11 cellular contexts compared by ENCODE assay signal in genomic region chr19:42601811-42602443, GRCh38. TPM values are rescaled to one million over a fixed set of nuclear protein-coding genes. Genes with fewer than 3 reads are reported as not detected.
A peak's percentile ranks its signal among the peaks of the same experiment; 100 is the strongest.
DNase-seq lines count a peak whose midpoint lies in the region; ATAC-seq, FAIRE-seq and TF ChIP-seq lines count a peak whose summit lies in the region.
"Had no signal": no experiment of that assay in that cellular context is flagged by ENCODE, and none has a peak within 500 bp of the region (broad histone marks: within the 10 kb centered on the region; RNA-seq: fewer than 3 reads in every experiment).

No MANE protein-coding gene starts in this region.

- H3K4me1 ChIP-seq in HepG2 (ENCODE audit: insufficient read depth, low read length) (no peaks in the 10 kb centered on the region), tibial artery (peaks cover 0 to 5% (median 0%) of the 10 kb centered on the region in 4 donors)

- no peak for TF ChIP-seq POLR2A in HepG2 (IDR thresholded peaks at IDR 0.05; ENCODE audit: insufficient read depth in 1 of 2, low read depth in 2 of 2, low read length in 2 of 2)

- no peak overlapping the region for H2AFZ ChIP-seq in HepG2 (ENCODE audit: low read length)

- H3K9ac ChIP-seq in HepG2 (ENCODE audit: insufficient read depth, low read depth, low read length): no peak overlapping the region

- no peak overlapping the region for H3K4me3 Mint-ChIP-seq in activated T-helper 1 cell treated with anti-CD3 and anti-CD28 coated beads, Interleukin-12 subunit alpha, Interleukin-12 subunit beta, Interleukin-2, Interleukin-4 antibody, amounts not matched to agents 30 ng/mL and 10 ng/mL and 1 ng/mL, durations not matched to agents 14 hours and 24 hours and 36 hours

- CTCF ChIA-PET in HepG2 (lab: Yijun Ruan, JAX; ENCODE audit: low intra/inter-chr PET ratio, low total read pairs): no interaction called here

- H4K20me1 ChIP-seq in HepG2 (ENCODE audit: insufficient read depth, low read length): no peaks in the 10 kb centered on the region

- intact Hi-C loops in activated T-helper 1 cell treated with anti-CD3 and anti-CD28 coated beads, Interleukin-12 subunit alpha, Interleukin-12 subunit beta, Interleukin-2, Interleukin-4 antibody, amounts not matched to agents 30 ng/mL and 10 ng/mL and 1 ng/mL, durations not matched to agents 14 hours and 24 hours and 36 hours (cut with micrococcal nuclease): no loop called here
- intact Hi-C loops in HepG2 (cut with micrococcal nuclease; ENCODE audit: unreplicated experiment): no loop called here
- intact Hi-C loops in tibial artery (cut with DNase I; ENCODE audit: low total_unique reads): no loop called here

- in situ Hi-C loops in KBM-7 (cut with MboI; ENCODE audit: low pct_unique_long_range_greater_than_20kb, low sequenced_read_pairs) (no loop called here), HepG2 (cut with HindIII; ENCODE audit: extremely low pct_ligation_motif_present, low pct_unique_long_range_greater_than_20kb) (no loop called here)

- no peaks in the 10 kb centered on the region for H3K4me1 Mint-ChIP-seq in activated T-helper 1 cell treated with anti-CD3 and anti-CD28 coated beads, Interleukin-12 subunit alpha, Interleukin-12 subunit beta, Interleukin-2, Interleukin-4 antibody, amounts not matched to agents 30 ng/mL and 10 ng/mL and 1 ng/mL, durations not matched to agents 14 hours and 24 hours and 36 hours (ENCODE audit: low read depth)

- TF ChIP-seq EP300 in HepG2 (IDR thresholded peaks at IDR 0.05; ENCODE audit: low read depth in 2 of 2, low read length in 2 of 2) (no peak), HepG2 (CRISPR knock-in tag; IDR thresholded peaks at IDR 0.05; ENCODE audit: borderline replicate concordance) (no peak)

- H3K4me3 ChIP-seq in GM12865 (ENCODE audit: low read depth, low read length): no peak overlapping the region
- H3K4me3 ChIP-seq in HepG2 (replicated peaks in 1 of 3; ENCODE audit: insufficient read depth in 1 of 3, low read depth in 2 of 3, low read length in 3 of 3): no peak overlapping the region
- H3K4me3 ChIP-seq in tibial artery: no peak overlapping the region

- 0% methylated on average over 3 of the region's 5 CpGs for WGBS in HepG2 (ENCODE audit: low lambda C conversion rate)

- ATAC-seq in HepG2: peak; percentile 41; the same call in 2 of the 3 replicates

- DNase-seq in GM12865 (ENCODE audit: low read depth) (peak; percentile 25), KBM-7 (peak; percentile 32), HepG2 (ENCODE audit: low spot score) (peak; percentile 9), 8988T (no peak), GOT3 (lab: John Stamatoyannopoulos, UW) (no peak), medulla oblongata (ENCODE audit: extremely low spot score) (no peak), tibial artery (no peak)
- peak; percentile 14 for DNase-seq in activated T-helper 1 cell treated with anti-CD3 and anti-CD28 coated beads, Interleukin-12 subunit alpha, Interleukin-12 subunit beta, Interleukin-2, Interleukin-4 antibody, amounts not matched to agents 30 ng/mL and 10 ng/mL and 1 ng/mL, durations not matched to agents 14 hours and 24 hours and 36 hours (ENCODE audit: low spot score)
- DNase-seq: central memory CD4-positive, alpha-beta T cell; T-helper 1 cell had no signal

- no peak for TF ChIP-seq RAD21 in HepG2 (CRISPR knock-in tag; IDR thresholded peaks at IDR 0.05)

- H3K9me3 ChIP-seq in HepG2 (ENCODE audit: low read length): no peaks in the 10 kb centered on the region
- no peaks in the 10 kb centered on the region for H3K9me3 ChIP-seq in tibial artery

- BruUV-seq in HepG2 (replicated peaks; lab: Mats Ljungman, UMichigan): no TSS peak

- FAIRE-seq in HepG2 (lab: Jason Lieb, UNC): no peak

- no peak overlapping the region for H3K4me2 ChIP-seq in HepG2 (ENCODE audit: low read depth, low read length)

- TF ChIP-seq CTCF in GM12865 (IDR thresholded peaks at IDR 0.05; ENCODE audit: insufficient read depth, low read depth, low read length, missing control alignments) (no peak), HepG2 (CRISPR knock-in tag; IDR thresholded peaks at IDR 0.05) (no peak), tibial artery (IDR thresholded peaks at IDR 0.05) (no peak)

- H3K36me3 ChIP-seq in HepG2 (replicated peaks in 1 of 2; ENCODE audit: control insufficient read depth in 1 of 2, insufficient read depth in 2 of 2, low read length in 2 of 2) (no peaks in the 10 kb centered on the region), tibial artery (no peaks in the 10 kb centered on the region)

- no peak overlapping the region for H3K27ac Mint-ChIP-seq in activated T-helper 1 cell treated with anti-CD3 and anti-CD28 coated beads, Interleukin-12 subunit alpha, Interleukin-12 subunit beta, Interleukin-2, Interleukin-4 antibody, amounts not matched to agents 30 ng/mL and 10 ng/mL and 1 ng/mL, durations not matched to agents 14 hours and 24 hours and 36 hours

- H3K27ac ChIP-seq in HepG2 (ENCODE audit: extremely low read length, insufficient read depth, low read length) (no peak overlapping the region), tibial artery (no peak overlapping the region)

- no peaks in the 10 kb centered on the region for H3K79me2 ChIP-seq in HepG2 (ENCODE audit: insufficient read depth, low read length)

- POLR2A ChIA-PET in HepG2 (lab: Yijun Ruan, JAX): no interaction called here

- no peaks in the 10 kb centered on the region for H3K9me3 Mint-ChIP-seq in activated T-helper 1 cell treated with anti-CD3 and anti-CD28 coated beads, Interleukin-12 subunit alpha, Interleukin-12 subunit beta, Interleukin-2, Interleukin-4 antibody, amounts not matched to agents 30 ng/mL and 10 ng/mL and 1 ng/mL, durations not matched to agents 14 hours and 24 hours and 36 hours

- no peaks in the 10 kb centered on the region for H3K36me3 Mint-ChIP-seq in activated T-helper 1 cell treated with anti-CD3 and anti-CD28 coated beads, Interleukin-12 subunit alpha, Interleukin-12 subunit beta, Interleukin-2, Interleukin-4 antibody, amounts not matched to agents 30 ng/mL and 10 ng/mL and 1 ng/mL, durations not matched to agents 14 hours and 24 hours and 36 hours (ENCODE audit: low read depth)

- H3K27me3 ChIP-seq in HepG2 (ENCODE audit: control insufficient read depth in 1 of 2, insufficient read depth in 2 of 2, low read length in 2 of 2): no peaks in the 10 kb centered on the region; a peak in 1 of 5 replicates
- peaks cover 0 to 4% of the 10 kb centered on the region in 2 donors for H3K27me3 ChIP-seq in tibial artery

- peaks cover 16% of the 10 kb centered on the region for H3K27me3 Mint-ChIP-seq in activated T-helper 1 cell treated with anti-CD3 and anti-CD28 coated beads, Interleukin-12 subunit alpha, Interleukin-12 subunit beta, Interleukin-2, Interleukin-4 antibody, amounts not matched to agents 30 ng/mL and 10 ng/mL and 1 ng/mL, durations not matched to agents 14 hours and 24 hours and 36 hours (ENCODE audit: insufficient read depth)

TF ChIP-seq in HepG2, 621 proteins besides CTCF, POLR2A, EP300 and RAD21 (continues in another document):
- TF ChIP-seq ZNF83 (CRISPR knock-in tag; IDR thresholded peaks at IDR 0.05; ENCODE audit: borderline replicate concordance) (no peak), MXD1 (CRISPR knock-in tag; IDR thresholded peaks at IDR 0.05) (0 out of 2 replicates have a peak, but pooled peaks have one; percentile 21), MIER2 (CRISPR knock-in tag; IDR thresholded peaks at IDR 0.05) (peak; percentile 97), LCORL (IDR thresholded peaks at IDR 0.05) (no peak), LCORL (CRISPR knock-in tag; IDR thresholded peaks at IDR 0.05) (no peak), CEBPG (CRISPR knock-in tag; IDR thresholded peaks at IDR 0.05) (no peak), ZC3H13 (CRISPR knock-in tag; IDR thresholded peaks at IDR 0.05) (no peak), SMYD3 (CRISPR knock-in tag; IDR thresholded peaks at IDR 0.05) (no peak), ATRX (CRISPR knock-in tag; IDR thresholded peaks at IDR 0.05; ENCODE audit: borderline replicate concordance) (no peak), NCOR1 (IDR thresholded peaks at IDR 0.05; ENCODE audit: borderline replicate concordance, low read length) (no peak)

RNA-seq across cellular contexts. Expression of gene CEACAM8, which starts 7.2 kb away (rescaled TPM):
- not detected in 2 replicates for total RNA-seq in activated T-helper 1 cell treated with anti-CD3 and anti-CD28 coated beads, Interleukin-12 subunit alpha, Interleukin-12 subunit beta, Interleukin-2, Interleukin-4 antibody, amounts not matched to agents 30 ng/mL and 10 ng/mL and 1 ng/mL, durations not matched to agents 14 hours and 24 hours and 36 hours
- total RNA-seq in HepG2 (2016; rRNA removed; fragmentation: Illumina TruSeq; extraction: Trizol): not detected in 2 replicates
- not detected in 2 replicates for total RNA-seq in HepG2 (2016; cell fraction: cytosol; rRNA removed; fragmentation: Illumina TruSeq; extraction: Trizol; ENCODE audit: low read depth)
- total RNA-seq in HepG2 (2016; cell fraction: insoluble cytoplasmic fraction; rRNA removed; fragmentation: Illumina TruSeq; extraction: Trizol): not detected in 2 replicates
- not detected in 2 replicates for total RNA-seq in HepG2 (2016; cell fraction: membrane; rRNA removed; fragmentation: Illumina TruSeq; extraction: Trizol)
- total RNA-seq in HepG2 (2016; cell fraction: nucleus; rRNA removed; fragmentation: Illumina TruSeq; extraction: Trizol): not detected in 2 replicates
- not detected in 2 replicates for polyA plus RNA-seq in HepG2 (2011; rRNA removed)
- polyA plus RNA-seq in HepG2 (2011; cell fraction: cytosol; rRNA removed): not detected in 2 replicates
- not detected in 2 replicates for polyA plus RNA-seq in HepG2 (2011; cell fraction: nucleus; rRNA removed)
- polyA plus RNA-seq in HepG2 (2012): not detected in 2 replicates
- polyA plus RNA-seq in HepG2 (2016; cell fraction: cytosol; fragmentation: Illumina TruSeq; extraction: Trizol; ENCODE audit: low read depth): not detected in 2 replicates
- polyA plus RNA-seq in HepG2 (2016; cell fraction: insoluble cytoplasmic fraction; fragmentation: Illumina TruSeq; extraction: Trizol; ENCODE audit: low read depth): not detected in 2 replicates
- not detected in 2 replicates for polyA plus RNA-seq in HepG2 (2016; cell fraction: membrane; fragmentation: Illumina TruSeq; extraction: Trizol; ENCODE audit: low read depth)
- not detected in 2 replicates for polyA plus RNA-seq in HepG2 (2016; cell fraction: nucleus; fragmentation: Illumina TruSeq; extraction: Trizol; ENCODE audit: insufficient read depth, low read depth)
- polyA minus RNA-seq in HepG2 (2011; rRNA and poly(A)+ RNA removed; ENCODE audit: low replicate concordance): not detected in 2 replicates
- polyA minus RNA-seq in HepG2 (2011; cell fraction: cytosol; rRNA and poly(A)+ RNA removed): not detected in 2 replicates
- not detected in 2 replicates for polyA minus RNA-seq in HepG2 (2011; cell fraction: nucleus; rRNA and poly(A)+ RNA removed)
- total RNA-seq: mononuclear cell had no signal

Comparison
In these comparisons a context has a peak if more than half of its experiments do, and no peak if none do; other contexts are left out.
1. DNase-seq: peak in GM12865 (single experiment), KBM-7 (single experiment), activated T-helper 1 cell treated with anti-CD3 and anti-CD28 coated beads, Interleukin-12 subunit alpha, Interleukin-12 subunit beta, Interleukin-2, Interleukin-4 antibody, amounts not matched to agents 30 ng/mL and 10 ng/mL and 1 ng/mL, durations not matched to agents 14 hours and 24 hours and 36 hours (single experiment) and HepG2 (single experiment); none in 8988T (single experiment), GOT3 (single experiment), medulla oblongata (single experiment) and tibial artery (0 of 2).